1 cellular context compared by ENCODE assay signal in the genomic region with DNA sequence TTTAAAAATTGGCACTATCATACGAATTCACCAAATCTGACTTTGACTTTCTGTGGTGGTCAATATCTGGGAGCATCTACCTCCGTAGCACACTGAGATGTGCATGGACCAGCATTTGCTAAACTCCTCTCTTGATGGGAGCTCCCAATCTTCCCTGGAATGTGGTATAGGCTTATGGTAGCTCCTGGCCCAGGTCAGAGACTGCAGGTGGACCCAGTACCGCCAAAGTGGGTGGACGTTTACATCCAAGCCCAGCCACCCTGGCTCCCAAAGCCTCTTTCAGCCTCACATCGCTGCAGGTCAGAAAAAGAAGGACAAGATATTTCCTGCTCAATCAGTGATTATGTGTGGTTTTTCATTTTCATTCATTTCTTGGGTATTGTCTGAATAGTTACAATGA.
TF ChIP-seq lines count a peak whose summit lies in the region.

No MANE protein-coding gene starts in this region.

TF ChIP-seq in GM23338, 12 proteins besides CTCF, POLR2A, EP300 and RAD21 (continued from another document):
- TF ChIP-seq, protein P1, sequence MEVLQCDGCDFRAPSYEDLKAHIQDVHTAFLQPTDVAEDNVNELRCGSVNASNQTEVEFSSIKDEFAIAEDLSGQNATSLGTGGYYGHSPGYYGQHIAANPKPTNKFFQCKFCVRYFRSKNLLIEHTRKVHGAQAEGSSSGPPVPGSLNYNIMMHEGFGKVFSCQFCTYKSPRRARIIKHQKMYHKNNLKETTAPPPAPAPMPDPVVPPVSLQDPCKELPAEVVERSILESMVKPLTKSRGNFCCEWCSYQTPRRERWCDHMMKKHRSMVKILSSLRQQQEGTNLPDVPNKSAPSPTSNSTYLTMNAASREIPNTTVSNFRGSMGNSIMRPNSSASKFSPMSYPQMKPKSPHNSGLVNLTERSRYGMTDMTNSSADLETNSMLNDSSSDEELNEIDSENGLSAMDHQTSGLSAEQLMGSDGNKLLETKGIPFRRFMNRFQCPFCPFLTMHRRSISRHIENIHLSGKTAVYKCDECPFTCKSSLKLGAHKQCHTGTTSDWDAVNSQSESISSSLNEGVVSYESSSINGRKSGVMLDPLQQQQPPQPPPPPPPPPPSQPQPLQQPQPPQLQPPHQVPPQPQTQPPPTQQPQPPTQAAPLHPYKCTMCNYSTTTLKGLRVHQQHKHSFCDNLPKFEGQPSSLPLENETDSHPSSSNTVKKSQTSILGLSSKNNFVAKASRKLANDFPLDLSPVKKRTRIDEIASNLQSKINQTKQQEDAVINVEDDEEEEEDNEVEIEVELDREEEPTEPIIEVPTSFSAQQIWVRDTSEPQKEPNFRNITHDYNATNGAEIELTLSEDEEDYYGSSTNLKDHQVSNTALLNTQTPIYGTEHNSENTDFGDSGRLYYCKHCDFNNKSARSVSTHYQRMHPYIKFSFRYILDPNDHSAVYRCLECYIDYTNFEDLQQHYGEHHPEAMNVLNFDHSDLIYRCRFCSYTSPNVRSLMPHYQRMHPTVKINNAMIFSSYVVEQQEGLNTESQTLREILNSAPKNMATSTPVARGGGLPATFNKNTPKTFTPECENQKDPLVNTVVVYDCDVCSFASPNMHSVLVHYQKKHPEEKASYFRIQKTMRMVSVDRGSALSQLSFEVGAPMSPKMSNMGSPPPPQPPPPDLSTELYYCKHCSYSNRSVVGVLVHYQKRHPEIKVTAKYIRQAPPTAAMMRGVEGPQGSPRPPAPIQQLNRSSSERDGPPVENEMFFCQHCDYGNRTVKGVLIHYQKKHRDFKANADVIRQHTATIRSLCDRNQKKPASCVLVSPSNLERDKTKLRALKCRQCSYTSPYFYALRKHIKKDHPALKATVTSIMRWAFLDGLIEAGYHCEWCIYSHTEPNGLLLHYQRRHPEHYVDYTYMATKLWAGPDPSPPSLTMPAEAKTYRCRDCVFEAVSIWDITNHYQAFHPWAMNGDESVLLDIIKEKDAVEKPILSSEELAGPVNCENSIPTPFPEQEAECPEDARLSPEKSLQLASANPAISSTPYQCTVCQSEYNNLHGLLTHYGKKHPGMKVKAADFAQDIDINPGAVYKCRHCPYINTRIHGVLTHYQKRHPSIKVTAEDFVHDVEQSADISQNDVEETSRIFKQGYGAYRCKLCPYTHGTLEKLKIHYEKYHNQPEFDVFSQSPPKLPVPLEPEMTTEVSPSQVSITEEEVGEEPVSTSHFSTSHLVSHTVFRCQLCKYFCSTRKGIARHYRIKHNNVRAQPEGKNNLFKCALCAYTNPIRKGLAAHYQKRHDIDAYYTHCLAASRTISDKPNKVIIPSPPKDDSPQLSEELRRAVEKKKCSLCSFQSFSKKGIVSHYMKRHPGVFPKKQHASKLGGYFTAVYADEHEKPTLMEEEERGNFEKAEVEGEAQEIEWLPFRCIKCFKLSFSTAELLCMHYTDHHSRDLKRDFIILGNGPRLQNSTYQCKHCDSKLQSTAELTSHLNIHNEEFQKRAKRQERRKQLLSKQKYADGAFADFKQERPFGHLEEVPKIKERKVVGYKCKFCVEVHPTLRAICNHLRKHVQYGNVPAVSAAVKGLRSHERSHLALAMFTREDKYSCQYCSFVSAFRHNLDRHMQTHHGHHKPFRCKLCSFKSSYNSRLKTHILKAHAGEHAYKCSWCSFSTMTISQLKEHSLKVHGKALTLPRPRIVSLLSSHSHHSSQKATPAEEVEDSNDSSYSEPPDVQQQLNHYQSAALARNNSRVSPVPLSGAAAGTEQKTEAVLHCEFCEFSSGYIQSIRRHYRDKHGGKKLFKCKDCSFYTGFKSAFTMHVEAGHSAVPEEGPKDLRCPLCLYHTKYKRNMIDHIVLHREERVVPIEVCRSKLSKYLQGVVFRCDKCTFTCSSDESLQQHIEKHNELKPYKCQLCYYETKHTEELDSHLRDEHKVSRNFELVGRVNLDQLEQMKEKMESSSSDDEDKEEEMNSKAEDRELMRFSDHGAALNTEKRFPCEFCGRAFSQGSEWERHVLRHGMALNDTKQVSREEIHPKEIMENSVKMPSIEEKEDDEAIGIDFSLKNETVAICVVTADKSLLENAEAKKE (CRISPR knock-in tag; IDR thresholded peaks at IDR 0.05), result no peak
- TF ChIP-seq JUNB (IDR thresholded peaks at IDR 0.05; ENCODE audit: unreplicated experiment), result no peak
- TF ChIP-seq CREB1 (CRISPR knock-in tag; IDR thresholded peaks at IDR 0.05; ENCODE audit: low read depth), result no peak
- TF ChIP-seq, protein P2, sequence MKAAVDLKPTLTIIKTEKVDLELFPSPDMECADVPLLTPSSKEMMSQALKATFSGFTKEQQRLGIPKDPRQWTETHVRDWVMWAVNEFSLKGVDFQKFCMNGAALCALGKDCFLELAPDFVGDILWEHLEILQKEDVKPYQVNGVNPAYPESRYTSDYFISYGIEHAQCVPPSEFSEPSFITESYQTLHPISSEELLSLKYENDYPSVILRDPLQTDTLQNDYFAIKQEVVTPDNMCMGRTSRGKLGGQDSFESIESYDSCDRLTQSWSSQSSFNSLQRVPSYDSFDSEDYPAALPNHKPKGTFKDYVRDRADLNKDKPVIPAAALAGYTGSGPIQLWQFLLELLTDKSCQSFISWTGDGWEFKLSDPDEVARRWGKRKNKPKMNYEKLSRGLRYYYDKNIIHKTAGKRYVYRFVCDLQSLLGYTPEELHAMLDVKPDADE (IDR thresholded peaks at IDR 0.05), result no peak
- no peak for TF ChIP-seq STAT1 (IDR thresholded peaks at IDR 0.05; ENCODE audit: unreplicated experiment)
- no peak for TF ChIP-seq ZNF114 (CRISPR knock-in tag; IDR thresholded peaks at IDR 0.05)
- no peak for TF ChIP-seq POLR2AphosphoS5 (IDR thresholded peaks at IDR 0.05; ENCODE audit: low read depth)
- no peak for TF ChIP-seq ZNF331 (CRISPR knock-in tag; IDR thresholded peaks at IDR 0.05; ENCODE audit: low read depth)
- TF ChIP-seq, protein P3, sequence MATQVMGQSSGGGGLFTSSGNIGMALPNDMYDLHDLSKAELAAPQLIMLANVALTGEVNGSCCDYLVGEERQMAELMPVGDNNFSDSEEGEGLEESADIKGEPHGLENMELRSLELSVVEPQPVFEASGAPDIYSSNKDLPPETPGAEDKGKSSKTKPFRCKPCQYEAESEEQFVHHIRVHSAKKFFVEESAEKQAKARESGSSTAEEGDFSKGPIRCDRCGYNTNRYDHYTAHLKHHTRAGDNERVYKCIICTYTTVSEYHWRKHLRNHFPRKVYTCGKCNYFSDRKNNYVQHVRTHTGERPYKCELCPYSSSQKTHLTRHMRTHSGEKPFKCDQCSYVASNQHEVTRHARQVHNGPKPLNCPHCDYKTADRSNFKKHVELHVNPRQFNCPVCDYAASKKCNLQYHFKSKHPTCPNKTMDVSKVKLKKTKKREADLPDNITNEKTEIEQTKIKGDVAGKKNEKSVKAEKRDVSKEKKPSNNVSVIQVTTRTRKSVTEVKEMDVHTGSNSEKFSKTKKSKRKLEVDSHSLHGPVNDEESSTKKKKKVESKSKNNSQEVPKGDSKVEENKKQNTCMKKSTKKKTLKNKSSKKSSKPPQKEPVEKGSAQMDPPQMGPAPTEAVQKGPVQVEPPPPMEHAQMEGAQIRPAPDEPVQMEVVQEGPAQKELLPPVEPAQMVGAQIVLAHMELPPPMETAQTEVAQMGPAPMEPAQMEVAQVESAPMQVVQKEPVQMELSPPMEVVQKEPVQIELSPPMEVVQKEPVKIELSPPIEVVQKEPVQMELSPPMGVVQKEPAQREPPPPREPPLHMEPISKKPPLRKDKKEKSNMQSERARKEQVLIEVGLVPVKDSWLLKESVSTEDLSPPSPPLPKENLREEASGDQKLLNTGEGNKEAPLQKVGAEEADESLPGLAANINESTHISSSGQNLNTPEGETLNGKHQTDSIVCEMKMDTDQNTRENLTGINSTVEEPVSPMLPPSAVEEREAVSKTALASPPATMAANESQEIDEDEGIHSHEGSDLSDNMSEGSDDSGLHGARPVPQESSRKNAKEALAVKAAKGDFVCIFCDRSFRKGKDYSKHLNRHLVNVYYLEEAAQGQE (IDR thresholded peaks at IDR 0.05; ENCODE audit: unreplicated experiment), result no peak
- no peak for TF ChIP-seq NANOG (IDR thresholded peaks at IDR 0.05; ENCODE audit: borderline replicate concordance)
